ENCODE assay signal across 13 cellular contexts in the genomic region with DNA sequence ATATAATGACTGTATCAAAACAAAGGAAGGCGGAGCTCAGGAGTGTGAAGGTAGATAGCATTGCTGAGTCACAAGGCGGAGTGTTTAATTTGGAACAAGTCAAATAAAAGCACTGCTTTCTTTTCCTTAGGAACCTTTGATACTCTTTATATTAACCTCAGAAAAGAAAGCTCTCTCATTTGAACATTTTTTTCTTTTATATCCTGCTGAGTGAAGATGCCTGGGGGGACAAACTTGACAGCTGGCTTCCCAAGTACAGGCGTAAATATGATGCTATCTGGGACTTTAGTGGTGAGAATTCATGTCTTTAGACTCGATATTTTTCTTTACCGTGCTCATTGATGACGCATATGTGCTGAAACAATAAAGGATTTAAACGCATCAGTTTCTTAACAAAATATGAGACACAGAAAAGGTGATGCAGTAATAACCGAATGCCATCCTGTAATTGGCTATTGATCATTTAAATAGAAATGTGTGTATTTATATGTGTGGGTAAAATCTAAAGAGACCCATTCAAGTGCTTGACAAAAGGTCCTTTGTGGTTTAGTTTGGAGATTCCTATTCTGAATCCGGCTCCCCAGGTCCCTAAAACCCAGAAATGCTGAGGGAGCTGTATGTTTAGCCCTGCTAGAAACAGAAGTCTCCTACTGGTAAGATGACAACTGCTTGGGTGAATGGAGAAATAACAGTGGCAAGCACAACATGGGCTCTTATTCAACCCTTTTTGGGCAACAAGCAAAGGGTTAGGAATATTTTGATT.
DNase-seq lines count a peak whose midpoint lies in the region; ATAC-seq and TF ChIP-seq lines count a peak whose summit lies in the region.
"Had no signal": no experiment of that assay in that cellular context is flagged by ENCODE, and none has a peak within 500 bp of the region (broad histone marks: within the 10 kb centered on the region; RNA-seq: fewer than 3 reads in every experiment).

No MANE protein-coding gene starts in this region.

- H3K4me2 ChIP-seq in hepatocyte: peak overlapping the region; percentile 41
- H3K4me2 ChIP-seq: SK-N-SH had no signal

- no peak overlapping the region for H2AFZ ChIP-seq in hepatocyte

- peaks cover 0 to 5% of the 10 kb centered on the region in 2 donors for H3K4me1 Mint-ChIP-seq in effector memory CD8-positive, alpha-beta T cell (ENCODE audit: low read depth in 2 of 2)

- H3K4me3 ChIP-seq in hepatocyte: no peak overlapping the region

- no peaks in the 10 kb centered on the region for H3K9me3 ChIP-seq in hepatocyte (ENCODE audit: low read depth)
- H3K9me3 ChIP-seq: SK-N-SH had no signal

- no peaks in the 10 kb centered on the region for H4K20me1 ChIP-seq in hepatocyte (ENCODE audit: insufficient read depth, poor library complexity, severe bottlenecking)

- no peaks in the 10 kb centered on the region for H3K27me3 ChIP-seq in hepatocyte

- no peaks in the 10 kb centered on the region for H3K4me1 ChIP-seq in hepatocyte (ENCODE audit: insufficient read depth)

- H3K9me2 ChIP-seq in hepatocyte (replicated peaks; ENCODE audit: insufficient read depth): no peaks in the 10 kb centered on the region
- H3K9me2 ChIP-seq: SK-N-SH had no signal

- peak; percentile 40 for DNase-seq in NCI-H1417 treated with DMSO at 0.1 percent for 48 hours (lab: John Stamatoyannopoulos, UW)
- DNase-seq in hepatocyte (ENCODE audit: low spot score): no peak
- DNase-seq in substantia nigra (lab: John Stamatoyannopoulos, UW): no peak
- DNase-seq in NCI-H82 treated with DMSO at 0.1 percent for 48 hours (lab: John Stamatoyannopoulos, UW; ENCODE audit: unreplicated experiment): no peak
- no peak for DNase-seq in effector memory CD8-positive, alpha-beta T cell
- DNase-seq: activated CD4-positive, alpha-beta T cell treated with anti-CD3 and anti-CD28 coated beads, Interleukin-2, amount 10 ng/mL, durations not matched to agents 7 days and 5 days; activated naive CD4-positive, alpha-beta T cell treated with anti-CD3 and anti-CD28 coated beads for 36 hours; KBM-7; naive B cell; NCI-H226; SK-N-SH had no signal

- H3K4me3 Mint-ChIP-seq in effector memory CD8-positive, alpha-beta T cell: no peak overlapping the region
- H3K4me3 Mint-ChIP-seq: activated CD4-positive, alpha-beta T cell treated with anti-CD3 and anti-CD28 coated beads, Interleukin-2, amount 10 ng/mL, durations not matched to agents 7 days and 5 days; activated naive CD4-positive, alpha-beta T cell treated with anti-CD3 and anti-CD28 coated beads for 36 hours; naive B cell had no signal

- H3K36me3 ChIP-seq in hepatocyte (replicated peaks; ENCODE audit: insufficient read depth, low read depth): no peaks in the 10 kb centered on the region

- peaks cover 18 to 35% of the 10 kb centered on the region in 2 donors for H3K27me3 Mint-ChIP-seq in effector memory CD8-positive, alpha-beta T cell
- H3K27me3 Mint-ChIP-seq: activated CD4-positive, alpha-beta T cell treated with anti-CD3 and anti-CD28 coated beads, Interleukin-2, amount 10 ng/mL, durations not matched to agents 7 days and 5 days had no signal

- H3K27ac ChIP-seq in angular gyrus (ENCODE audit: low read depth, low read length) (peak overlapping the region; percentile 57), hepatocyte (peak overlapping the region; percentile 19), substantia nigra (ENCODE audit: low read depth, low read length, poor library complexity, severe bottlenecking) (peak overlapping the region; percentile 73)

- peaks cover 0 to 1% of the 10 kb centered on the region in 2 donors for H3K9me3 Mint-ChIP-seq in effector memory CD8-positive, alpha-beta T cell
- H3K9me3 Mint-ChIP-seq: activated naive CD4-positive, alpha-beta T cell treated with anti-CD3 and anti-CD28 coated beads for 36 hours had no signal

- no peaks in the 10 kb centered on the region for H3K36me3 Mint-ChIP-seq in effector memory CD8-positive, alpha-beta T cell (ENCODE audit: insufficient read depth)
- H3K36me3 Mint-ChIP-seq: naive B cell had no signal

- 63% methylated on average over 9 of the region's 9 CpGs for WGBS in hepatocyte (ENCODE audit: low lambda C conversion rate, missing lambda C conversion rate)

- no peaks in the 10 kb centered on the region for H3K79me2 ChIP-seq in hepatocyte

- TF ChIP-seq CTCF in hepatocyte (IDR thresholded peaks at IDR 0.05; ENCODE audit: poor library complexity): no peak

- ATAC-seq in GM19351 (IDR thresholded peaks at IDR 0.05; ENCODE audit: unreplicated experiment): no peak
- ATAC-seq in effector memory CD8-positive, alpha-beta T cell (replicated peaks): no peak

- H3K27ac Mint-ChIP-seq in effector memory CD8-positive, alpha-beta T cell: peak overlapping the region in 1 of 2 donors; percentile 74
- H3K27ac Mint-ChIP-seq: activated CD4-positive, alpha-beta T cell treated with anti-CD3 and anti-CD28 coated beads, Interleukin-2, amount 10 ng/mL, durations not matched to agents 7 days and 5 days; activated naive CD4-positive, alpha-beta T cell treated with anti-CD3 and anti-CD28 coated beads for 36 hours; naive B cell had no signal

Comparison
In these comparisons a context has a peak if more than half of its experiments do, and no peak if none do; other contexts are left out.
1. H3K27ac ChIP-seq: peak in every context shown above with its lines; median percentile 73 in substantia nigra; 57 in angular gyrus; 19 in hepatocyte.